In genomic region chr7:138378741-138379559, GRCh38 we compare ENCODE assay signal across 34 cellular contexts.
"Had no signal": no experiment of that assay in that cellular context is flagged by ENCODE, and none has a peak within 500 bp of the region (broad histone marks: within the 10 kb centered on the region; RNA-seq: fewer than 3 reads in every experiment).

No MANE protein-coding gene starts in this region.

- H3K27ac Mint-ChIP-seq: activated CD4-positive, alpha-beta memory T cell treated with anti-CD3 and anti-CD28 coated beads, Interleukin-2, amount 10 ng/mL, durations not matched to agents 7 days and 5 days; activated CD4-positive, alpha-beta T cell treated with anti-CD3 and anti-CD28 coated beads, Interleukin-2, amount 10 ng/mL, durations not matched to agents 7 days and 5 days; activated naive CD4-positive, alpha-beta T cell treated with anti-CD3 and anti-CD28 coated beads, Interleukin-2, amount 10 ng/mL, durations not matched to agents 7 days and 5 days; activated naive CD4-positive, alpha-beta T cell treated with anti-CD3 and anti-CD28 coated beads, Interleukin-2, amount 50 U/mL, for 72 hours; activated naive CD8-positive, alpha-beta T cell treated with anti-CD3 and anti-CD28 coated beads, Interleukin-2, amount 10 ng/mL, durations not matched to agents 7 days and 5 days; activated T-cell treated with anti-CD3 and anti-CD28 coated beads, Interleukin-2, amount 50 U/mL, for 24 hours; activated T-cell treated with anti-CD3 and anti-CD28 coated beads, Interleukin-2, amount 50 U/mL, for 72 hours; brain; dendritic cell treated with granulocyte-macrophage colony-stimulating factor and Interleukin-4, amounts not matched to agents 40 ng/mL and 50 ng/mL, for 4 days; endodermal cell; T-helper 17 cell; T-helper 2 cell treated with Interferon-gamma antibody and Interleukin-4, amounts not matched to agents 5 μg/mL and 100 μg/mL, for 36 hours; WTC11 had no signal

- H3K36me3 Mint-ChIP-seq: activated naive CD4-positive, alpha-beta T cell treated with anti-CD3 and anti-CD28 coated beads, Interleukin-2, amount 10 ng/mL, durations not matched to agents 7 days and 5 days; activated naive CD4-positive, alpha-beta T cell treated with anti-CD3 and anti-CD28 coated beads, Interleukin-2, amount 50 U/mL, for 72 hours; activated naive CD8-positive, alpha-beta T cell treated with anti-CD3 and anti-CD28 coated beads, Interleukin-2, amount 10 ng/mL, durations not matched to agents 7 days and 5 days; brain had no signal

- H3K4me1 Mint-ChIP-seq: activated CD4-positive, alpha-beta memory T cell treated with anti-CD3 and anti-CD28 coated beads, Interleukin-2, amount 10 ng/mL, durations not matched to agents 7 days and 5 days; activated CD4-positive, alpha-beta T cell treated with anti-CD3 and anti-CD28 coated beads, Interleukin-2, amount 10 ng/mL, durations not matched to agents 7 days and 5 days; activated naive CD4-positive, alpha-beta T cell treated with anti-CD3 and anti-CD28 coated beads, Interleukin-2, amount 10 ng/mL, durations not matched to agents 7 days and 5 days; activated naive CD8-positive, alpha-beta T cell treated with anti-CD3 and anti-CD28 coated beads, Interleukin-2, amount 10 ng/mL, durations not matched to agents 7 days and 5 days; brain; T-helper 17 cell had no signal

- H3K4me3 Mint-ChIP-seq: activated CD4-positive, alpha-beta memory T cell treated with anti-CD3 and anti-CD28 coated beads, Interleukin-2, amount 10 ng/mL, durations not matched to agents 7 days and 5 days; activated CD4-positive, alpha-beta T cell treated with anti-CD3 and anti-CD28 coated beads, Interleukin-2, amount 10 ng/mL, durations not matched to agents 7 days and 5 days; activated naive CD4-positive, alpha-beta T cell treated with anti-CD3 and anti-CD28 coated beads, Interleukin-2, amount 10 ng/mL, durations not matched to agents 7 days and 5 days; activated naive CD8-positive, alpha-beta T cell treated with anti-CD3 and anti-CD28 coated beads, Interleukin-2, amount 10 ng/mL, durations not matched to agents 7 days and 5 days; activated T-cell treated with anti-CD3 and anti-CD28 coated beads, Interleukin-2, amount 50 U/mL, for 24 hours; activated T-cell treated with anti-CD3 and anti-CD28 coated beads, Interleukin-2, amount 50 U/mL, for 72 hours; brain; dendritic cell treated with granulocyte-macrophage colony-stimulating factor and Interleukin-4, amounts not matched to agents 40 ng/mL and 50 ng/mL, for 4 days; endodermal cell; T-helper 17 cell; T-helper 2 cell treated with Interferon-gamma antibody and Interleukin-4, amounts not matched to agents 5 μg/mL and 100 μg/mL, for 36 hours; WTC11 had no signal

- H3K27ac ChIP-seq: ascending aorta, breast epithelium, cardiac muscle cell, coronary artery, dorsolateral prefrontal cortex, esophagus muscularis mucosa, gastroesophageal sphincter, VCaP had no signal

- H3K9me3 Mint-ChIP-seq: activated CD4-positive, alpha-beta memory T cell treated with anti-CD3 and anti-CD28 coated beads, Interleukin-2, amount 10 ng/mL, durations not matched to agents 7 days and 5 days; activated naive CD4-positive, alpha-beta T cell treated with anti-CD3 and anti-CD28 coated beads, Interleukin-2, amount 10 ng/mL, durations not matched to agents 7 days and 5 days; activated naive CD8-positive, alpha-beta T cell treated with anti-CD3 and anti-CD28 coated beads, Interleukin-2, amount 10 ng/mL, durations not matched to agents 7 days and 5 days; T-helper 2 cell treated with Interferon-gamma antibody and Interleukin-4, amounts not matched to agents 5 μg/mL and 100 μg/mL, for 36 hours had no signal

- H3K4me1 ChIP-seq: ascending aorta, breast epithelium, esophagus muscularis mucosa, gastroesophageal sphincter had no signal

- H3K27me3 Mint-ChIP-seq: activated CD4-positive, alpha-beta memory T cell treated with anti-CD3 and anti-CD28 coated beads, Interleukin-2, amount 10 ng/mL, durations not matched to agents 7 days and 5 days; activated CD4-positive, alpha-beta T cell treated with anti-CD3 and anti-CD28 coated beads, Interleukin-2, amount 10 ng/mL, durations not matched to agents 7 days and 5 days; activated naive CD4-positive, alpha-beta T cell treated with anti-CD3 and anti-CD28 coated beads, Interleukin-2, amount 10 ng/mL, durations not matched to agents 7 days and 5 days; activated naive CD8-positive, alpha-beta T cell treated with anti-CD3 and anti-CD28 coated beads, Interleukin-2, amount 10 ng/mL, durations not matched to agents 7 days and 5 days; activated T-cell treated with anti-CD3 and anti-CD28 coated beads, Interleukin-2, amount 50 U/mL, for 24 hours; brain; dendritic cell treated with granulocyte-macrophage colony-stimulating factor and Interleukin-4, amounts not matched to agents 40 ng/mL and 50 ng/mL, for 4 days; T-helper 17 cell had no signal

- H3K4me3 ChIP-seq: ascending aorta, breast epithelium, cardiac muscle cell, coronary artery, dorsolateral prefrontal cortex, esophagus muscularis mucosa, gastroesophageal sphincter had no signal

- ATAC-seq: activated naive CD4-positive, alpha-beta T cell treated with anti-CD3 and anti-CD28 coated beads, Interleukin-2, amount 50 U/mL, for 72 hours; activated T-cell treated with anti-CD3 and anti-CD28 coated beads, Interleukin-2, amount 50 U/mL, for 72 hours; gastroesophageal sphincter; T-helper 17 cell; WTC11 had no signal

- H3K27me3 ChIP-seq: ascending aorta, breast epithelium, cardiac muscle cell, dorsolateral prefrontal cortex, esophagus muscularis mucosa, gastroesophageal sphincter had no signal

- DNase-seq: activated CD4-positive, alpha-beta memory T cell treated with anti-CD3 and anti-CD28 coated beads, Interleukin-2, amount 10 ng/mL, durations not matched to agents 7 days and 5 days; activated CD4-positive, alpha-beta T cell treated with anti-CD3 and anti-CD28 coated beads for 1 hour; activated CD4-positive, alpha-beta T cell treated with anti-CD3 and anti-CD28 coated beads for 4 hours; activated CD4-positive, alpha-beta T cell treated with anti-CD3 and anti-CD28 coated beads, Interleukin-2, amount 10 ng/mL, durations not matched to agents 7 days and 5 days; activated CD4-positive, alpha-beta T cell treated with anti-CD3 and anti-CD28 coated beads, Interleukin-2, amount 50 U/mL, for 4 hours; activated CD8-positive, alpha-beta memory T cell treated with anti-CD3 and anti-CD28 coated beads, Interleukin-2, amount 50 U/mL, for 48 hours; activated gamma-delta T cell; activated naive CD4-positive, alpha-beta T cell; activated naive CD4-positive, alpha-beta T cell treated with anti-CD3 and anti-CD28 coated beads, Interleukin-2, amount 10 ng/mL, durations not matched to agents 7 days and 5 days; activated naive CD8-positive, alpha-beta T cell treated with anti-CD3 and anti-CD28 coated beads, Interleukin-2, amount 10 ng/mL, durations not matched to agents 7 days and 5 days; activated T-cell treated with anti-CD3 and anti-CD28 coated beads for 4 hours; activated T-cell treated with anti-CD3 and anti-CD28 coated beads, Interleukin-2, amount 50 U/mL, for 24 hours; activated T-cell treated with anti-CD3 and anti-CD28 coated beads, Interleukin-2, amount 50 U/mL, for 72 hours; central memory CD4-positive, alpha-beta T cell; dorsolateral prefrontal cortex; effector memory CD4-positive, alpha-beta T cell; endodermal cell; erythroblast; foreskin melanocyte; T-helper 1 cell; T-helper 17 cell; T1000 had no signal
